In genomic region chr11:43689167-43689566, GRCh38 we compare ENCODE assay signal across 26 cellular contexts.
"Had no signal": no experiment of that assay in that cellular context is flagged by ENCODE, and none has a peak within 500 bp of the region (broad histone marks: within the 10 kb centered on the region; RNA-seq: fewer than 3 reads in every experiment).

No MANE protein-coding gene starts in this region.

- H3K4me1 ChIP-seq: breast epithelium, SJCRH30 had no signal

- H3K9me3 ChIP-seq: breast epithelium, SJCRH30, SK-N-SH had no signal

- ATAC-seq: activated CD8-positive, alpha-beta memory T cell treated with anti-CD3 and anti-CD28 coated beads, Interleukin-2, amount 10 ng/mL, durations not matched to agents 7 days and 5 days; Panc1 had no signal

- H3K4me3 ChIP-seq: breast epithelium, SJCRH30 had no signal

- H3K27me3 ChIP-seq: breast epithelium, SJCRH30 had no signal

- H3K27ac ChIP-seq: breast epithelium, KMS-11, SJCRH30 had no signal

- H3K36me3 ChIP-seq: breast epithelium had no signal

- DNase-seq: activated B cell treated with CpG ODN at 0.5 μM for 24 hours; activated CD4-positive, alpha-beta T cell treated with anti-CD3 and anti-CD28 coated beads for 1 hour; activated CD4-positive, alpha-beta T cell treated with anti-CD3 and anti-CD28 coated beads, Interleukin-2, amount 10 ng/mL, durations not matched to agents 24 days and 14 days; activated CD4-positive, alpha-beta T cell treated with anti-CD3 and anti-CD28 coated beads, Interleukin-2, amount 50 U/mL, for 48 hours; activated CD8-positive, alpha-beta memory T cell treated with anti-CD3 and anti-CD28 coated beads, Interleukin-2, amount 10 ng/mL, durations not matched to agents 7 days and 5 days; activated effector memory CD4-positive, alpha-beta T cell treated with Interleukin-2 at 50 U/mL for 16 hours; activated naive CD4-positive, alpha-beta T cell; activated T-cell treated with anti-CD3 and anti-CD28 coated beads, Interleukin-2, amount 50 U/mL, for 24 hours; aorta; IMR-90; MM.1S; NCI-H1105 treated with DMSO at 0.1 percent for 48 hours; NCI-H146; NCI-H1930; NCI-H2171; NCI-H2227 treated with DMSO at 0.1 percent for 48 hours; NCI-H526; NCI-H774; Right ventricle myocardium superior; RPMI8226; SJCRH30; SK-N-SH; T-helper 1 cell had no signal
